In genomic region chr13:109697936-109698335, GRCh38 we compare ENCODE assay signal across 34 cellular contexts.
"Had no signal": no experiment of that assay in that cellular context is flagged by ENCODE, and none has a peak within 500 bp of the region (broad histone marks: within the 10 kb centered on the region; RNA-seq: fewer than 3 reads in every experiment).

No MANE protein-coding gene starts in this region.

- H3K27ac Mint-ChIP-seq: activated CD4-positive, alpha-beta T cell treated with anti-CD3 and anti-CD28 coated beads, Interleukin-2, amount 10 ng/mL, durations not matched to agents 7 days and 5 days; activated CD8-positive, alpha-beta memory T cell treated with anti-CD3 and anti-CD28 coated beads, Interleukin-2, amount 10 ng/mL, durations not matched to agents 7 days and 5 days; activated CD8-positive, alpha-beta T cell treated with anti-CD3 and anti-CD28 coated beads for 36 hours; activated naive CD8-positive, alpha-beta T cell; effector memory CD8-positive, alpha-beta T cell; mesothelial cell of epicardium; naive thymus-derived CD4-positive, alpha-beta T cell had no signal

- H3K4me3 ChIP-seq: ascending aorta, cardiac muscle cell, coronary artery, gastroesophageal sphincter, pancreas, prostate gland, smooth muscle cell, suprapubic skin, tibial nerve had no signal

- H3K4me1 Mint-ChIP-seq: activated CD8-positive, alpha-beta memory T cell treated with anti-CD3 and anti-CD28 coated beads, Interleukin-2, amount 10 ng/mL, durations not matched to agents 7 days and 5 days had no signal

- H3K4me2 ChIP-seq: smooth muscle cell had no signal

- H3K36me3 Mint-ChIP-seq: activated CD8-positive, alpha-beta memory T cell treated with anti-CD3 and anti-CD28 coated beads, Interleukin-2, amount 10 ng/mL, durations not matched to agents 7 days and 5 days; activated naive CD8-positive, alpha-beta T cell; brain; mesothelial cell of epicardium; naive thymus-derived CD4-positive, alpha-beta T cell had no signal

- H3K9me3 Mint-ChIP-seq: activated CD4-positive, alpha-beta T cell treated with anti-CD3 and anti-CD28 coated beads, Interleukin-2, amount 10 ng/mL, durations not matched to agents 7 days and 5 days; activated CD8-positive, alpha-beta T cell treated with anti-CD3 and anti-CD28 coated beads for 36 hours; effector memory CD8-positive, alpha-beta T cell; mesothelial cell of epicardium had no signal

- H3K27ac ChIP-seq: ascending aorta, cardiac muscle cell, coronary artery, gastroesophageal sphincter, pancreas, prostate gland, suprapubic skin, tibial nerve had no signal

- DNase-seq: activated CD4-positive, alpha-beta T cell treated with anti-CD3 and anti-CD28 coated beads, Interleukin-2, amount 10 ng/mL, durations not matched to agents 7 days and 5 days; activated CD4-positive, CD25-positive, alpha-beta regulatory T cell treated with anti-CD3 and anti-CD28 coated beads, Interleukin-2, amount 50 U/mL, for 72 hours; activated CD8-positive, alpha-beta memory T cell treated with anti-CD3 and anti-CD28 coated beads, Interleukin-2, amount 10 ng/mL, durations not matched to agents 7 days and 5 days; activated CD8-positive, alpha-beta T cell treated with anti-CD3 and anti-CD28 coated beads for 36 hours; activated naive CD4-positive, alpha-beta T cell treated with Interleukin-2 at 50 U/mL for 16 hours; activated T-cell treated with anti-CD3 and anti-CD28 coated beads, Interleukin-2, amount 50 U/mL, for 48 hours; cerebellar nuclear complex; effector memory CD8-positive, alpha-beta T cell; erythroblast; head of caudate nucleus; hippocampal formation; left cardiac atrium; left ventricle myocardium superior; naive thymus-derived CD4-positive, alpha-beta T cell; nucleus accumbens; pancreas; retina; stimulated activated CD4-positive, alpha-beta T cell treated with anti-CD3 and anti-CD28 coated beads, Interleukin-15, amount 100 ng/mL, for 24 hours; stimulated activated CD4-positive, alpha-beta T cell treated with anti-CD3 and anti-CD28 coated beads, Interleukin-2, amount 100 ng/mL, for 24 hours; stimulated activated naive CD4-positive, alpha-beta T cell; T-helper 2 cell had no signal

- ATAC-seq: activated CD8-positive, alpha-beta memory T cell treated with anti-CD3 and anti-CD28 coated beads, Interleukin-2, amount 10 ng/mL, durations not matched to agents 7 days and 5 days; activated CD8-positive, alpha-beta T cell treated with anti-CD3 and anti-CD28 coated beads for 36 hours; effector memory CD8-positive, alpha-beta T cell; gastroesophageal sphincter; left ventricle myocardium superior; naive thymus-derived CD4-positive, alpha-beta T cell; sciatic nerve had no signal

- H3K27me3 Mint-ChIP-seq: brain; effector memory CD8-positive, alpha-beta T cell had no signal

- H3K4me1 ChIP-seq: ascending aorta, pancreas, prostate gland, tibial nerve had no signal

- H3K36me3 ChIP-seq: ascending aorta, cardiac muscle cell, gastroesophageal sphincter, pancreas, prostate gland, suprapubic skin, tibial nerve had no signal

- H3K4me3 Mint-ChIP-seq: activated CD4-positive, alpha-beta T cell treated with anti-CD3 and anti-CD28 coated beads, Interleukin-2, amount 10 ng/mL, durations not matched to agents 7 days and 5 days; activated CD8-positive, alpha-beta memory T cell treated with anti-CD3 and anti-CD28 coated beads, Interleukin-2, amount 10 ng/mL, durations not matched to agents 7 days and 5 days; activated CD8-positive, alpha-beta T cell treated with anti-CD3 and anti-CD28 coated beads for 36 hours; activated naive CD8-positive, alpha-beta T cell; brain; effector memory CD8-positive, alpha-beta T cell; mesothelial cell of epicardium; naive thymus-derived CD4-positive, alpha-beta T cell had no signal

- H3K9me3 ChIP-seq: ascending aorta, gastroesophageal sphincter, pancreas, prostate gland, suprapubic skin, tibial nerve had no signal

- FAIRE-seq: keratinocyte, pancreas had no signal

- H3K27me3 ChIP-seq: ascending aorta, cardiac muscle cell, gastroesophageal sphincter, pancreas, suprapubic skin, tibial nerve had no signal
